10 cellular contexts compared by ENCODE assay signal in the genomic region with DNA sequence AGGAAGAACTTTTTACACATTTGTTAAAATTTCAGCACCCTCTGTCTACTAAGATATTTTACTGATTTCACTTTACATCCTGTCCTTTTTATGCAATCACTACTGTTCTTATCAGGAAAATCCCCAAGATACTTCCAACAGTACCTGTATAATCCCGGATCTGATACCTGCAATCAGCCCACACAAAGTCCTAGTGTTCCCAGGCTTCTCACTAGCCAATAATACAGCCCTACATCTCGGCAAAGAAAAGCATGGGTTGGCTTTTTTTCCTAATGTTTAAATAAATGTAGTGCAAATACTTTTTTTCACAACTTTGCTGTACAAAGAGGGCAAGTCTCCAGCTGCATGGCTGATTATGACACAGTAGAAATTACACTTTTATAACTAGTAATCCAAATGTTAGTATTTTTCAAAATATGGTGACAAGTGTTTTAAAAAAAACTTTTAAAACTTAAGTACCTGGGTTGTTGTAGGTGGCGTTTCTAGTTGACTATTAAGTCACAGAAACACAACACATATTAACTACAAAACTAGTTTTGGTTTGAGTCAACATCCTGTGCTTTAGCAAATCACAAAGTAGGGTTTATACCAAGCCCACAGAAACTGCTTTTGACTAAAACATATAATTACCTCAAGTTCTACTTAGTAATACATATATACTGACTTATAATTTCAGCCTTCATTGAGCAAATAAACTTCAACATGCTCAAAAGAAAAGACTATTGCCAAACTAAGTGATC. TPM values are rescaled to one million over a fixed set of nuclear protein-coding genes. Genes with fewer than 3 reads are reported as not detected.
DNase-seq lines count a peak whose midpoint lies in the region; ATAC-seq and TF ChIP-seq lines count a peak whose summit lies in the region.
"Had no signal": no experiment of that assay in that cellular context is flagged by ENCODE, and none has a peak within 500 bp of the region (broad histone marks: within the 10 kb centered on the region; RNA-seq: fewer than 3 reads in every experiment).

No MANE protein-coding gene starts in this region.

- peaks cover 0 to 11% of the 10 kb centered on the region in 2 donors for H3K36me3 ChIP-seq in body of pancreas (replicated peaks in 1 of 2; ENCODE audit: insufficient read depth in 1 of 2, low read depth in 2 of 2)

- no peak for TF ChIP-seq POLR2A in body of pancreas (IDR thresholded peaks at IDR 0.05)

- H3K4me3 ChIP-seq in body of pancreas = no peak overlapping the region
- H3K4me3 ChIP-seq: right atrium auricular region, transverse colon had no signal

- WGBS in body of pancreas, 2 donors = 19% methylated on average over 3 of the region's 3 CpGs

- H3K27ac ChIP-seq in body of pancreas = peak overlapping the region in 1 of 4 donors; percentile 56
- H3K27ac ChIP-seq: right atrium auricular region, transverse colon had no signal

- no peak for DNase-seq in body of pancreas
- no peak for DNase-seq in NCI-H82 (lab: John Stamatoyannopoulos, UW)
- DNase-seq in activated CD8-positive, alpha-beta memory T cell treated with anti-CD3 and anti-CD28 coated beads, Interleukin-2, amount 50 U/mL, for 4 hours = no peak
- no peak for DNase-seq in occipital lobe (lab: John Stamatoyannopoulos, UW)
- DNase-seq in NCI-H1694 (lab: John Stamatoyannopoulos, UW) = no peak
- DNase-seq: transverse colon had no signal

- TF ChIP-seq CTCF in body of pancreas (IDR thresholded peaks at IDR 0.05) = no peak

- ATAC-seq in GM18499 (IDR thresholded peaks at IDR 0.05; ENCODE audit: insufficient read depth, unreplicated experiment) (peak; percentile 93), GM19467 (IDR thresholded peaks at IDR 0.05; ENCODE audit: unreplicated experiment) (peak; percentile 71), HG03103 (IDR thresholded peaks at IDR 0.05; ENCODE audit: low read depth, unreplicated experiment) (peak; percentile 81), body of pancreas (peak; percentile 33)

- H3K4me1 ChIP-seq in body of pancreas = peaks cover 27% of the 10 kb centered on the region
- H3K4me1 ChIP-seq: right atrium auricular region had no signal

- intact Hi-C loops in body of pancreas (cut with DNase I) = no loop called here

- H3K27me3 ChIP-seq in body of pancreas = no peaks in the 10 kb centered on the region
- H3K27me3 ChIP-seq: right atrium auricular region, transverse colon had no signal

- no peaks in the 10 kb centered on the region for H3K9me3 ChIP-seq in body of pancreas
- H3K9me3 ChIP-seq: right atrium auricular region, transverse colon had no signal

RNA-seq across cellular contexts. Expression of a gene that starts 19.5 kb away (rescaled TPM):
- total RNA-seq in body of pancreas = 10 to 100 TPM; 10.2 to 34.5 TPM
- 10.9 TPM for total RNA-seq in occipital lobe

RNA-seq across cellular contexts. Expression of a gene that starts 36.3 kb away (rescaled TPM):
- total RNA-seq in body of pancreas (10 to 100 TPM; 38.6 to 47.7 TPM), occipital lobe (55.8 TPM)

Comparison
In these comparisons a context has a peak if more than half of its experiments do, and no peak if none do; other contexts are left out.
1. ATAC-seq: peak in every context shown above with its lines; median percentile 93 in GM18499; 81 in HG03103; 71 in GM19467; 33 in body of pancreas.